9 cellular contexts compared by ENCODE assay signal in genomic region chr19:40806385-40807146, GRCh38. TPM values are rescaled to one million over a fixed set of nuclear protein-coding genes. Genes with fewer than 3 reads are reported as not detected.
DNase-seq lines count a peak whose midpoint lies in the region; ATAC-seq and TF ChIP-seq lines count a peak whose summit lies in the region.
"Had no signal": no experiment of that assay in that cellular context is flagged by ENCODE, and none has a peak within 500 bp of the region (broad histone marks: within the 10 kb centered on the region; RNA-seq: fewer than 3 reads in every experiment).

No MANE protein-coding gene starts in this region.

- peak in 3 of 4 donors; percentile 79 to 91 (median 79) for TF ChIP-seq EP300 in upper lobe of left lung (IDR thresholded peaks at IDR 0.05)

- TF ChIP-seq POLR2A in upper lobe of left lung (IDR thresholded peaks at IDR 0.05): peak in 1 of 4 donors; percentile 29

- H3K4me1 Mint-ChIP-seq in progenitor cell of endocrine pancreas (ENCODE audit: low read depth): peaks cover 52% of the 10 kb centered on the region

- no peaks in the 10 kb centered on the region for H3K9me3 Mint-ChIP-seq in progenitor cell of endocrine pancreas (ENCODE audit: low read depth)

- peak; percentile 74 to 79 (median 74) for TF ChIP-seq CTCF in ascending aorta (IDR thresholded peaks at IDR 0.05)
- TF ChIP-seq CTCF in right atrium auricular region (IDR thresholded peaks at IDR 0.05): peak; percentile 74 to 89
- TF ChIP-seq CTCF in progenitor cell of endocrine pancreas (IDR thresholded peaks at IDR 0.05; ENCODE audit: unreplicated experiment): peak; percentile 84
- peak; percentile 80 to 95 (median 92) for TF ChIP-seq CTCF in upper lobe of left lung (IDR thresholded peaks at IDR 0.05)

- H3K27me3 ChIP-seq in HUES6 (ENCODE audit: control insufficient read depth, insufficient read depth, low read length) (peaks cover 3% of the 10 kb centered on the region; the same call in 1 of the 2 replicates), ascending aorta (no peaks in the 10 kb centered on the region), right atrium auricular region (no peaks in the 10 kb centered on the region), upper lobe of left lung (no peaks in the 10 kb centered on the region)
- H3K27me3 ChIP-seq: SJCRH30 had no signal

- peaks cover 2% of the 10 kb centered on the region for H3K27me3 Mint-ChIP-seq in progenitor cell of endocrine pancreas

- no peak overlapping the region for H3K27ac ChIP-seq in HUES6 (ENCODE audit: low read depth, low read length)
- H3K27ac ChIP-seq in ascending aorta: peak overlapping the region; percentile 53 to 90
- H3K27ac ChIP-seq in right atrium auricular region: peak overlapping the region; percentile 86 to 96
- H3K27ac ChIP-seq in upper lobe of left lung: peak overlapping the region; percentile 93 to 99 (median 98)
- H3K27ac ChIP-seq: SJCRH30 had no signal

- H3K36me3 ChIP-seq in HUES6 (ENCODE audit: control insufficient read depth, insufficient read depth, low read length): peaks cover 59% of the 10 kb centered on the region
- peaks cover 12 to 28% of the 10 kb centered on the region in 2 donors for H3K36me3 ChIP-seq in ascending aorta
- H3K36me3 ChIP-seq in right atrium auricular region: peaks cover 37% of the 10 kb centered on the region
- peaks cover 14 to 65% (median 35%) of the 10 kb centered on the region in 4 donors for H3K36me3 ChIP-seq in upper lobe of left lung

- peak; percentile 60 to 61 for ATAC-seq in upper lobe of left lung (ENCODE audit: low FRiP score in 2 of 2)
- ATAC-seq in GM19328 (IDR thresholded peaks at IDR 0.05; ENCODE audit: unreplicated experiment): no peak

- WGBS in upper lobe of left lung, 2 donors: 22 to 29% methylated on average over 22 to 24 of the region's 26 CpGs

- H3K4me3 Mint-ChIP-seq in progenitor cell of endocrine pancreas (ENCODE audit: low read depth): peak overlapping the region; percentile 28

- H3K36me3 Mint-ChIP-seq in progenitor cell of endocrine pancreas (ENCODE audit: insufficient read depth): peaks cover 13% of the 10 kb centered on the region

- DNase-seq in COLO829 (ENCODE audit: low spot score) (peak; percentile 97), T1000 (lab: John Stamatoyannopoulos, UW) (peak; percentile 81), ascending aorta (ENCODE audit: low spot score in 2 of 2) (peak; percentile 50 to 91), right atrium auricular region (ENCODE audit: low spot score) (peak; percentile 90), progenitor cell of endocrine pancreas (ENCODE audit: low spot score, unreplicated experiment) (peak; percentile 64), upper lobe of left lung (peak; percentile 87 to 93)

- H3K9ac ChIP-seq in HUES6 (ENCODE audit: low read length): no peak overlapping the region

- intact Hi-C loops in ascending aorta (cut with DNase I): no loop called here

- H3K4me3 ChIP-seq in HUES6 (ENCODE audit: low read depth, low read length) (peak overlapping the region; percentile 36), ascending aorta (no peak overlapping the region), right atrium auricular region (peak overlapping the region in 1 of 2 donors; percentile 20), upper lobe of left lung (peak overlapping the region in 2 of 4 donors; percentile 26)
- H3K4me3 ChIP-seq: SJCRH30 had no signal

- H3K9me3 ChIP-seq in HUES6 (ENCODE audit: control insufficient read depth, insufficient read depth, low read depth, low read length) (no peaks in the 10 kb centered on the region), ascending aorta (no peaks in the 10 kb centered on the region), right atrium auricular region (no peaks in the 10 kb centered on the region), upper lobe of left lung (no peaks in the 10 kb centered on the region)
- H3K9me3 ChIP-seq: SJCRH30 had no signal

- H3K4me1 ChIP-seq in HUES6 (ENCODE audit: control insufficient read depth, insufficient read depth, low read length): peaks cover 66% of the 10 kb centered on the region
- peaks cover 28 to 56% of the 10 kb centered on the region in 2 donors for H3K4me1 ChIP-seq in ascending aorta
- peaks cover 3 to 92% of the 10 kb centered on the region in 2 donors for H3K4me1 ChIP-seq in right atrium auricular region
- peaks cover 88 to 97% (median 89%) of the 10 kb centered on the region in 4 donors for H3K4me1 ChIP-seq in upper lobe of left lung
- H3K4me1 ChIP-seq: SJCRH30 had no signal

- H3K27ac Mint-ChIP-seq in progenitor cell of endocrine pancreas: peak overlapping the region; percentile 23

RNA-seq across cellular contexts. Expression of gene EGLN2, which starts 7.6 kb away (rescaled TPM):
- total RNA-seq in ascending aorta (149 TPM), right atrium auricular region (10 to 100 TPM; 41.7 to 61.3 TPM), progenitor cell of endocrine pancreas (107 and 110 TPM in 2 replicates), upper lobe of left lung (100 to 1,000 TPM; 170 to 353 (median 211) TPM)

RNA-seq across cellular contexts. Expression of gene RAB4B, which starts 28.5 kb away (rescaled TPM):
- total RNA-seq in ascending aorta (56.8 TPM), right atrium auricular region (10 to 100 TPM; 14.6 to 23.6 TPM), progenitor cell of endocrine pancreas (20.7 and 21.5 TPM in 2 replicates), upper lobe of left lung (10 to 100 TPM; 39.9 to 78.5 (median 58.6) TPM)

RNA-seq across cellular contexts. Expression of gene MIA, which starts 31.2 kb away (rescaled TPM):
- total RNA-seq in ascending aorta: not detected
- 1 to 10 TPM in 1 of 2 donors, not detected in 1; 3.5 TPM for total RNA-seq in right atrium auricular region
- total RNA-seq in progenitor cell of endocrine pancreas: 4.6 and 8.5 TPM in 2 replicates
- total RNA-seq in upper lobe of left lung: 1 to 10 TPM in 3 of 6 donors, not detected in 3; 1.2 to 5.2 (median 2.1) TPM
- total RNA-seq: SJCRH30 had no signal

RNA-seq across cellular contexts. Expression of gene CYP2A6, which starts 43.7 kb away (rescaled TPM):
- not detected for total RNA-seq in ascending aorta
- not detected for total RNA-seq in right atrium auricular region
- not detected in 2 replicates for total RNA-seq in progenitor cell of endocrine pancreas
- 10 to 100 TPM in 1 of 6 donors, 1 to 10 TPM in 4, not detected in 1; 1.5 to 11.6 (median 2.9) TPM for total RNA-seq in upper lobe of left lung
- total RNA-seq: SJCRH30 had no signal

RNA-seq across cellular contexts. Expression of gene SNRPA, which starts 55.6 kb away (rescaled TPM):
- total RNA-seq in ascending aorta (154 TPM), right atrium auricular region (10 to 100 TPM; 30.7 to 32.9 TPM), progenitor cell of endocrine pancreas (111 and 126 TPM in 2 replicates), upper lobe of left lung (10 to 100 TPM; 32.4 to 90.1 (median 55.3) TPM)
